ENCODE assay signal across 8 cellular contexts in genomic region chr15:92653836-92654524, GRCh38. TPM values are rescaled to one million over a fixed set of nuclear protein-coding genes. Genes with fewer than 3 reads are reported as not detected.
DNase-seq lines count a peak whose midpoint lies in the region; ATAC-seq lines count a peak whose summit lies in the region.

No MANE protein-coding gene starts in this region.

- no peak for ATAC-seq in central memory CD8-positive, alpha-beta T cell (replicated peaks; ENCODE audit: extremely low read depth, poor library complexity, severe bottlenecking)
- ATAC-seq in naive thymus-derived CD8-positive, alpha-beta T cell = no peak
- no peak for ATAC-seq in GM18861 (IDR thresholded peaks at IDR 0.05; ENCODE audit: unreplicated experiment)
- no peak for ATAC-seq in HG02885 (IDR thresholded peaks at IDR 0.05; ENCODE audit: poor library complexity, unreplicated experiment)

- H3K4me3 Mint-ChIP-seq in central memory CD8-positive, alpha-beta T cell = peak overlapping the region; percentile 38
- H3K4me3 Mint-ChIP-seq in naive thymus-derived CD8-positive, alpha-beta T cell = peak overlapping the region; percentile 32 to 84 (median 56)

- H3K27me3 Mint-ChIP-seq in central memory CD8-positive, alpha-beta T cell = peaks cover 64% of the 10 kb centered on the region
- peaks cover 7 to 57% (median 31%) of the 10 kb centered on the region in 5 donors for H3K27me3 Mint-ChIP-seq in naive thymus-derived CD8-positive, alpha-beta T cell

- H3K36me3 Mint-ChIP-seq in central memory CD8-positive, alpha-beta T cell (ENCODE audit: insufficient read depth) = no peaks in the 10 kb centered on the region
- peaks cover 0 to 6% (median 5%) of the 10 kb centered on the region in 3 donors for H3K36me3 Mint-ChIP-seq in naive thymus-derived CD8-positive, alpha-beta T cell

- peaks cover 5% of the 10 kb centered on the region for H3K9me3 Mint-ChIP-seq in central memory CD8-positive, alpha-beta T cell
- H3K9me3 Mint-ChIP-seq in naive thymus-derived CD8-positive, alpha-beta T cell = peaks cover 0 to 9% (median 0%) of the 10 kb centered on the region in 9 donors

- H3K27ac Mint-ChIP-seq in central memory CD8-positive, alpha-beta T cell (ENCODE audit: low read depth) = no peak overlapping the region
- no peak overlapping the region for H3K27ac Mint-ChIP-seq in naive thymus-derived CD8-positive, alpha-beta T cell

- H3K4me1 Mint-ChIP-seq in central memory CD8-positive, alpha-beta T cell = no peaks in the 10 kb centered on the region
- peaks cover 12 to 23% (median 17%) of the 10 kb centered on the region in 4 donors for H3K4me1 Mint-ChIP-seq in naive thymus-derived CD8-positive, alpha-beta T cell

- peak; percentile 74 for DNase-seq in DMS53 treated with DMSO at 0.1 percent for 48 hours (lab: John Stamatoyannopoulos, UW; ENCODE audit: unreplicated experiment)
- peak; percentile 66 for DNase-seq in NCI-H1694 (lab: John Stamatoyannopoulos, UW)
- DNase-seq in central memory CD8-positive, alpha-beta T cell (ENCODE audit: low spot score in 2 of 2) = no peak
- no peak for DNase-seq in naive thymus-derived CD8-positive, alpha-beta T cell
- DNase-seq in stimulated activated CD8-positive, alpha-beta memory T cell treated with anti-CD3 and anti-CD28 coated beads, Interleukin-4, amount 100 ng/mL, for 48 hours = no peak
- no peak for DNase-seq in NOMO-1 treated with DMSO at 0.1 percent for 48 hours (lab: John Stamatoyannopoulos, UW; ENCODE audit: unreplicated experiment)

- POLR2A ChIA-PET in naive thymus-derived CD8-positive, alpha-beta T cell (lab: Charles Lee) = no interaction called here

RNA-seq across cellular contexts. Expression of gene FAM174B, which starts 1.6 kb away (rescaled TPM):
- total RNA-seq in naive thymus-derived CD8-positive, alpha-beta T cell = 10 to 100 TPM in 1 of 2 experiments, 1 to 10 TPM in 1; 9.2 to 10.9 TPM
- 1 to 10 TPM; 3.5 to 6.0 (median 5.9) TPM for polyA plus RNA-seq in naive thymus-derived CD8-positive, alpha-beta T cell

Comparison
In these comparisons a context has a peak if more than half of its experiments do, and no peak if none do; other contexts are left out.
1. DNase-seq: peak in DMS53 treated with DMSO at 0.1 percent for 48 hours (single experiment) and NCI-H1694 (single experiment); none in central memory CD8-positive, alpha-beta T cell (0 of 2), naive thymus-derived CD8-positive, alpha-beta T cell (0 of 10), stimulated activated CD8-positive, alpha-beta memory T cell treated with anti-CD3 and anti-CD28 coated beads, Interleukin-4, amount 100 ng/mL, for 48 hours (single experiment) and NOMO-1 treated with DMSO at 0.1 percent for 48 hours (single experiment).